ENCODE assay signal across 1 cellular context in the genomic region with DNA sequence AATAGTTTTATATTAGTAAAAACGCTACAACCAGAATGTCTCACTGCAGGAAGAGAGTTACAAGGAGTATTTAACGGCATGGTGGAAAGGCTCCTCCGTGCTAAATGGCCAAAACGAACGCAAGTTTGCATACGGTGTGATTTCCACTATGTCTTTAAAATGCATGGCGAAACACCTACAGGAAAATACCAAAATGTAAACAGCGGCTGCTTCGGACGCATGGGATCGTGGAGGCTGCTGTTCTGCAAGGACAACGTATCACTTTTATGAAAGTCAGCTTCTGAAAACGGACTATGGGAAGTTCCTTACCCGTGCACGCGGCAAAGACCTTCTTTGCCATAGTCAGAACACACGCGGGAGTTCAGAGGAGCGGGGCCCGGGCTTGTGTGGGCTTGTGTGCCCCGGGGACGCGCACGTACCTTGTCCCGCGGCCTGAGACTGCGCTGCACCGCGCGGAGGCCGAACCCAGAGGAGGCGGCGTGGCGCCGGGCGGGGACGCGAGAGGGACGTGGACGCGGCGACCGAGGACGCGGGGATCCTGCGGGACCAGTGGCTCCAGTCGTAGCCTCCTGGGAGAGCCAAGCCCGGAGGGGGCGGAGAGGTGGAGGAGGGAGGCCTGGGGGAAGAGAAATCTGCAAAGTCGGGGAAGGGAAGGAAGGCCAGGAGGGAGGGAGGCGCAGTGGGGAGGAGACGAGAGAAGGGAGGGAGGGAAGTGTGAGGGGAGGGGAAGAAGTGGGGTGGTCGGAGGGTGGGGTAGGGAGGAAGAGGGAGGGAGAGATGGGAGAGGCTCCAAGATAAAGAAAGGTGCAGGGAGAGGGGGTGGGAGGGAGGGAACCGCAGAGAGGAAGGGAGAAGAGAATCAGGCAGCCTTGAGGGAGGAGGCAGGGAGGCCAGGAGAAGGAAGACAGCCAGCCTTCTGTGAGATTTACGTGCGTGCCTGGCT.
TF ChIP-seq lines count a peak whose summit lies in the region.

Gene CMBL, minus strand, starts transcription at position 697 of the 943 bp plus-strand sequence. CDS start 17,140 bp downstream, outside the sequence.

TF ChIP-seq in HepG2, 621 proteins besides CTCF, POLR2A, EP300 and RAD21 (continued from another document and continues in another):
- TF ChIP-seq, protein P1, sequence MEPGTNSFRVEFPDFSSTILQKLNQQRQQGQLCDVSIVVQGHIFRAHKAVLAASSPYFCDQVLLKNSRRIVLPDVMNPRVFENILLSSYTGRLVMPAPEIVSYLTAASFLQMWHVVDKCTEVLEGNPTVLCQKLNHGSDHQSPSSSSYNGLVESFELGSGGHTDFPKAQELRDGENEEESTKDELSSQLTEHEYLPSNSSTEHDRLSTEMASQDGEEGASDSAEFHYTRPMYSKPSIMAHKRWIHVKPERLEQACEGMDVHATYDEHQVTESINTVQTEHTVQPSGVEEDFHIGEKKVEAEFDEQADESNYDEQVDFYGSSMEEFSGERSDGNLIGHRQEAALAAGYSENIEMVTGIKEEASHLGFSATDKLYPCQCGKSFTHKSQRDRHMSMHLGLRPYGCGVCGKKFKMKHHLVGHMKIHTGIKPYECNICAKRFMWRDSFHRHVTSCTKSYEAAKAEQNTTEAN (CRISPR knock-in tag; conservative IDR thresholded peaks at IDR 0.05): no peak
- no peak for TF ChIP-seq NFIC (IDR thresholded peaks at IDR 0.05; ENCODE audit: low read length)
- no peak for TF ChIP-seq CCAR2 (optimal IDR thresholded peaks at IDR 0.05; ENCODE audit: low read depth, low read length)
- TF ChIP-seq MTA1 (CRISPR knock-in tag; IDR thresholded peaks at IDR 0.05; ENCODE audit: borderline replicate concordance): peak; percentile 80; the same call in 1 of the 2 replicates
- TF ChIP-seq HDAC2 (CRISPR knock-in tag; IDR thresholded peaks at IDR 0.05): 0 out of 2 replicates have a peak, but pooled peaks have one; percentile 14
- TF ChIP-seq ZNF530 (CRISPR knock-in tag; IDR thresholded peaks at IDR 0.05; ENCODE audit: low read depth): no peak
- TF ChIP-seq ZNF569 (CRISPR knock-in tag; IDR thresholded peaks at IDR 0.05; ENCODE audit: borderline replicate concordance): no peak
- TF ChIP-seq, protein P2, sequence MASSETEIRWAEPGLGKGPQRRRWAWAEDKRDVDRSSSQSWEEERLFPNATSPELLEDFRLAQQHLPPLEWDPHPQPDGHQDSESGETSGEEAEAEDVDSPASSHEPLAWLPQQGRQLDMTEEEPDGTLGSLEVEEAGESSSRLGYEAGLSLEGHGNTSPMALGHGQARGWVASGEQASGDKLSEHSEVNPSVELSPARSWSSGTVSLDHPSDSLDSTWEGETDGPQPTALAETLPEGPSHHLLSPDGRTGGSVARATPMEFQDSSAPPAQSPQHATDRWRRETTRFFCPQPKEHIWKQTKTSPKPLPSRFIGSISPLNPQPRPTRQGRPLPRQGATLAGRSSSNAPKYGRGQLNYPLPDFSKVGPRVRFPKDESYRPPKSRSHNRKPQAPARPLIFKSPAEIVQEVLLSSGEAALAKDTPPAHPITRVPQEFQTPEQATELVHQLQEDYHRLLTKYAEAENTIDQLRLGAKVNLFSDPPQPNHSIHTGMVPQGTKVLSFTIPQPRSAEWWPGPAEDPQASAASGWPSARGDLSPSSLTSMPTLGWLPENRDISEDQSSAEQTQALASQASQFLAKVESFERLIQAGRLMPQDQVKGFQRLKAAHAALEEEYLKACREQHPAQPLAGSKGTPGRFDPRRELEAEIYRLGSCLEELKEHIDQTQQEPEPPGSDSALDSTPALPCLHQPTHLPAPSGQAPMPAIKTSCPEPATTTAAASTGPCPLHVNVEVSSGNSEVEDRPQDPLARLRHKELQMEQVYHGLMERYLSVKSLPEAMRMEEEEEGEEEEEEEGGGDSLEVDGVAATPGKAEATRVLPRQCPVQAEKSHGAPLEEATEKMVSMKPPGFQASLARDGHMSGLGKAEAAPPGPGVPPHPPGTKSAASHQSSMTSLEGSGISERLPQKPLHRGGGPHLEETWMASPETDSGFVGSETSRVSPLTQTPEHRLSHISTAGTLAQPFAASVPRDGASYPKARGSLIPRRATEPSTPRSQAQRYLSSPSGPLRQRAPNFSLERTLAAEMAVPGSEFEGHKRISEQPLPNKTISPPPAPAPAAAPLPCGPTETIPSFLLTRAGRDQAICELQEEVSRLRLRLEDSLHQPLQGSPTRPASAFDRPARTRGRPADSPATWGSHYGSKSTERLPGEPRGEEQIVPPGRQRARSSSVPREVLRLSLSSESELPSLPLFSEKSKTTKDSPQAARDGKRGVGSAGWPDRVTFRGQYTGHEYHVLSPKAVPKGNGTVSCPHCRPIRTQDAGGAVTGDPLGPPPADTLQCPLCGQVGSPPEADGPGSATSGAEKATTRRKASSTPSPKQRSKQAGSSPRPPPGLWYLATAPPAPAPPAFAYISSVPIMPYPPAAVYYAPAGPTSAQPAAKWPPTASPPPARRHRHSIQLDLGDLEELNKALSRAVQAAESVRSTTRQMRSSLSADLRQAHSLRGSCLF (CRISPR knock-in tag; IDR thresholded peaks at IDR 0.05; ENCODE audit: borderline replicate concordance): no peak
- no peak for TF ChIP-seq TP53 (CRISPR knock-in tag; conservative IDR thresholded peaks at IDR 0.05)
- no peak for TF ChIP-seq FOXP1 (IDR thresholded peaks at IDR 0.05)
- no peak for TF ChIP-seq FOXP1 (CRISPR knock-in tag; IDR thresholded peaks at IDR 0.05)
- TF ChIP-seq PAXIP1 (CRISPR knock-in tag; conservative IDR thresholded peaks at IDR 0.05): no peak
- TF ChIP-seq NONO (IDR thresholded peaks at IDR 0.05): no peak
- peak; percentile 92 for TF ChIP-seq NONO (CRISPR knock-in tag; conservative IDR thresholded peaks at IDR 0.05)
- no peak for TF ChIP-seq MXD4 (CRISPR knock-in tag; IDR thresholded peaks at IDR 0.05)
- TF ChIP-seq, protein P3, sequence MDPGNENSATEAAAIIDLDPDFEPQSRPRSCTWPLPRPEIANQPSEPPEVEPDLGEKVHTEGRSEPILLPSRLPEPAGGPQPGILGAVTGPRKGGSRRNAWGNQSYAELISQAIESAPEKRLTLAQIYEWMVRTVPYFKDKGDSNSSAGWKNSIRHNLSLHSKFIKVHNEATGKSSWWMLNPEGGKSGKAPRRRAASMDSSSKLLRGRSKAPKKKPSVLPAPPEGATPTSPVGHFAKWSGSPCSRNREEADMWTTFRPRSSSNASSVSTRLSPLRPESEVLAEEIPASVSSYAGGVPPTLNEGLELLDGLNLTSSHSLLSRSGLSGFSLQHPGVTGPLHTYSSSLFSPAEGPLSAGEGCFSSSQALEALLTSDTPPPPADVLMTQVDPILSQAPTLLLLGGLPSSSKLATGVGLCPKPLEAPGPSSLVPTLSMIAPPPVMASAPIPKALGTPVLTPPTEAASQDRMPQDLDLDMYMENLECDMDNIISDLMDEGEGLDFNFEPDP (CRISPR knock-in tag; conservative IDR thresholded peaks at IDR 0.05): no peak
- TF ChIP-seq, protein P4, sequence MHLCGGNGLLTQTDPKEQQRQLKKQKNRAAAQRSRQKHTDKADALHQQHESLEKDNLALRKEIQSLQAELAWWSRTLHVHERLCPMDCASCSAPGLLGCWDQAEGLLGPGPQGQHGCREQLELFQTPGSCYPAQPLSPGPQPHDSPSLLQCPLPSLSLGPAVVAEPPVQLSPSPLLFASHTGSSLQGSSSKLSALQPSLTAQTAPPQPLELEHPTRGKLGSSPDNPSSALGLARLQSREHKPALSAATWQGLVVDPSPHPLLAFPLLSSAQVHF (CRISPR knock-in tag; IDR thresholded peaks at IDR 0.05): no peak
- no peak for TF ChIP-seq NAIF1 (CRISPR knock-in tag; IDR thresholded peaks at IDR 0.05; ENCODE audit: borderline replicate concordance)
- no peak for TF ChIP-seq MTERF4 (CRISPR knock-in tag; IDR thresholded peaks at IDR 0.05)
- peak; percentile 61 for TF ChIP-seq SAP130 (CRISPR knock-in tag; IDR thresholded peaks at IDR 0.05; ENCODE audit: low read depth)
- TF ChIP-seq MLXIP (CRISPR knock-in tag; IDR thresholded peaks at IDR 0.05; ENCODE audit: borderline replicate concordance): no peak
- TF ChIP-seq ZNF550 (CRISPR knock-in tag; IDR thresholded peaks at IDR 0.05; ENCODE audit: borderline replicate concordance): no peak
- TF ChIP-seq HOXD1 (CRISPR knock-in tag; IDR thresholded peaks at IDR 0.05): no peak
- no peak for TF ChIP-seq EHMT2 (IDR thresholded peaks at IDR 0.05; ENCODE audit: borderline replicate concordance, low read depth, low read length)
- TF ChIP-seq MXD3 (CRISPR knock-in tag; IDR thresholded peaks at IDR 0.05): peak; percentile 75
